ENCODE assay signal across 10 cellular contexts in the genomic region with DNA sequence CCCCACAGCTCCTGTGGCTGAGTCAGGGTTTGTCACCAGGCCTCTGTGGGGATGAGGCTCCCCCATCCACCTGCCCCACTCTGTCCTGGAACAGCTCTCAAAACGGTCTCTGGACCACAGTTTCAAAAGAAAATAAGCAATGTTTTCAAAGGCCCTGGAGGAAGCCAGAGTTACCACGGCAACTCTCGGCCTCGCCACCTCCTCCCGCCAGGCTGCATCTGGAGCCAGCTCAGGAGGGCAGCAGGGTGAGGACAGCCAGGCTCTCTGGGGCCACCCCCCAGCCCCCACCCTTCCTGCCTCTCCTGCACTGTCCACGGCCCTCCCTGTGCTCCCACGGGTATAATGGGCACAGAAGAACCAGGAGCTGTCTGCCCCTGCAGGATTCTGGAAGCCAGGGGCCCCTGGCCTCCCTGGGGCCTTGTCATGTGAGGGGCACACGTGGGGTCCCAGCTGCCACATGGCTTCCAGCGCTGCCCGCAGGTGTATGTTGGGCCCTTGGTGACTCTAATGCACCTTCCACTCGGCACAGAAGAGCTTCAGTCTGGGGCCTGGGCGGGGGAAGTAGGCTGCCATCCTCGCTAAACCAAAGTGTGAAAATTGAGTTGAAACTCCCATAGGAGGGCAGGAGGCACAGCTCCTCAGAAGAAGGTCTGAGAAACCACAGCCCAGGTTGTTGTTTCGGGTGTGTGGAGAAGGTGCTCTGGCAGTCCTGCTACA. TPM values are rescaled to one million over a fixed set of nuclear protein-coding genes. Genes with fewer than 3 reads are reported as not detected.
A peak's percentile ranks its signal among the peaks of the same experiment; 100 is the strongest.
DNase-seq lines count a peak whose midpoint lies in the region; ATAC-seq and TF ChIP-seq lines count a peak whose summit lies in the region.
"Had no signal": no experiment of that assay in that cellular context is flagged by ENCODE, and none has a peak within 500 bp of the region (broad histone marks: within the 10 kb centered on the region; RNA-seq: fewer than 3 reads in every experiment).

No MANE protein-coding gene starts in this region.

- POLR2A ChIA-PET in naive thymus-derived CD4-positive, alpha-beta T cell (lab: Charles Lee), result interaction anchor here (0.8 to 2.2 kb wide), 6 partner anchors 8 to 13 kb away, joined by 3 to 10 read pairs (median 4); a partner anchor contains a TSS

- no peaks in the 10 kb centered on the region for H3K9me3 ChIP-seq in naive thymus-derived CD4-positive, alpha-beta T cell (ENCODE audit: control insufficient read depth in 2 of 3, low read length in 3 of 3)

- H3K4me3 ChIP-seq in coronary artery, result peak overlapping the region; percentile 3
- peak overlapping the region; percentile 17 for H3K4me3 ChIP-seq in naive thymus-derived CD4-positive, alpha-beta T cell (ENCODE audit: low read length)

- no peaks in the 10 kb centered on the region for H3K9me3 Mint-ChIP-seq in naive thymus-derived CD4-positive, alpha-beta T cell
- no peaks in the 10 kb centered on the region for H3K9me3 Mint-ChIP-seq in type B pancreatic cell

- intact Hi-C loops in naive thymus-derived CD4-positive, alpha-beta T cell (cut with micrococcal nuclease), result no loop called here
- intact Hi-C loops in posterior vena cava (cut with DNase I), result no loop called here

- peak overlapping the region; percentile 62 to 70 for H3K27ac ChIP-seq in coronary artery
- peak overlapping the region; percentile 18 for H3K27ac ChIP-seq in naive thymus-derived CD4-positive, alpha-beta T cell (ENCODE audit: low read depth, low read length)

- H3K36me3 ChIP-seq in naive thymus-derived CD4-positive, alpha-beta T cell (ENCODE audit: control insufficient read depth in 2 of 3, insufficient read depth in 3 of 3, low read length in 3 of 3), result peaks cover 0 to 43% (median 0%) of the 10 kb centered on the region in 3 experiments

- H3K4me1 Mint-ChIP-seq in naive thymus-derived CD4-positive, alpha-beta T cell, result peaks cover 26 to 67% (median 45%) of the 10 kb centered on the region in 7 donors
- peaks cover 16% of the 10 kb centered on the region for H3K4me1 Mint-ChIP-seq in type B pancreatic cell (ENCODE audit: unreplicated experiment)

- H3K36me3 Mint-ChIP-seq in naive thymus-derived CD4-positive, alpha-beta T cell, result peaks cover 0 to 3% (median 0%) of the 10 kb centered on the region in 5 donors
- no peaks in the 10 kb centered on the region for H3K36me3 Mint-ChIP-seq in type B pancreatic cell

- CTCF ChIA-PET in naive thymus-derived CD4-positive, alpha-beta T cell (lab: Charles Lee), result interaction anchor here (0.6 to 2.0 kb wide), 4 partner anchors 10 to 82 kb away, joined by 3 to 8 read pairs (median 3); no protein-coding TSS in a partner anchor

- TF ChIP-seq CTCF in coronary artery (IDR thresholded peaks at IDR 0.05) (no peak), type B pancreatic cell (conservative IDR thresholded peaks at IDR 0.05) (no peak)

- peak overlapping the region in 2 of 10 donors; percentile 9 to 23 for H3K4me3 Mint-ChIP-seq in naive thymus-derived CD4-positive, alpha-beta T cell
- no peak overlapping the region for H3K4me3 Mint-ChIP-seq in type B pancreatic cell

- H3K27ac Mint-ChIP-seq in naive thymus-derived CD4-positive, alpha-beta T cell, result peak overlapping the region in 7 of 9 donors; percentile 8 to 76 (median 60)
- H3K27ac Mint-ChIP-seq in type B pancreatic cell, result no peak overlapping the region

- H3K4me1 ChIP-seq in naive thymus-derived CD4-positive, alpha-beta T cell (ENCODE audit: control insufficient read depth in 2 of 2, insufficient read depth in 2 of 2, low read length in 2 of 2), result peaks cover 27 to 58% of the 10 kb centered on the region in 2 donors

- H3K27me3 Mint-ChIP-seq in naive thymus-derived CD4-positive, alpha-beta T cell, result no peaks in the 10 kb centered on the region
- no peaks in the 10 kb centered on the region for H3K27me3 Mint-ChIP-seq in type B pancreatic cell

- H3K27me3 ChIP-seq in naive thymus-derived CD4-positive, alpha-beta T cell (ENCODE audit: control insufficient read depth in 2 of 2, insufficient read depth in 2 of 2, low read length in 2 of 2), result no peaks in the 10 kb centered on the region

- DNase-seq in AG08396 (ENCODE audit: low spot score) (peak; percentile 78), coronary artery (ENCODE audit: low spot score) (no peak), type B pancreatic cell (ENCODE audit: extremely low spot score, unreplicated experiment) (no peak), posterior vena cava (ENCODE audit: low spot score) (no peak), DMS53 (lab: John Stamatoyannopoulos, UW) (no peak)
- no peak for DNase-seq in naive thymus-derived CD4-positive, alpha-beta T cell
- DNase-seq: central memory CD4-positive, alpha-beta T cell; stimulated activated CD4-positive, alpha-beta T cell treated with anti-CD3 and anti-CD28 coated beads, Interleukin-4, amount 100 ng/mL, for 4 hours had no signal

- ATAC-seq in HG03175 (IDR thresholded peaks at IDR 0.05; ENCODE audit: unreplicated experiment) (peak; percentile 34), GM19452 (IDR thresholded peaks at IDR 0.05; ENCODE audit: unreplicated experiment) (no peak)
- ATAC-seq in naive thymus-derived CD4-positive, alpha-beta T cell, result peak; percentile 30

RNA-seq across cellular contexts. Expression of a gene that starts 10.3 kb away (rescaled TPM):
- total RNA-seq in naive thymus-derived CD4-positive, alpha-beta T cell, result 100 to 1,000 TPM in 4 of 5 experiments, 10 to 100 TPM in 1; 97.5 to 173 (median 138) TPM
- 10 to 100 TPM; 19.0 to 39.6 TPM for polyA plus RNA-seq in naive thymus-derived CD4-positive, alpha-beta T cell
- total RNA-seq in type B pancreatic cell (ENCODE audit: low replicate concordance) (350 and 438 TPM in 2 replicates), posterior vena cava (100 to 1,000 TPM; 616 to 784 TPM)

RNA-seq across cellular contexts. Expression of a gene that starts 13.1 kb away (rescaled TPM):
- 10 to 100 TPM; 43.6 to 55.0 (median 50.9) TPM for total RNA-seq in naive thymus-derived CD4-positive, alpha-beta T cell
- 10 to 100 TPM; 51.7 to 83.7 TPM for polyA plus RNA-seq in naive thymus-derived CD4-positive, alpha-beta T cell
- total RNA-seq in type B pancreatic cell (ENCODE audit: low replicate concordance) (59.0 and 59.7 TPM in 2 replicates), posterior vena cava (10 to 100 TPM; 47.4 to 49.6 TPM)

RNA-seq across cellular contexts. Expression of a gene that starts 56.9 kb away (rescaled TPM):
- 1 to 10 TPM in 1 of 5 experiments, under 1 TPM in 4; 0.05 to 1.1 (median 0.73) TPM for total RNA-seq in naive thymus-derived CD4-positive, alpha-beta T cell
- polyA plus RNA-seq in naive thymus-derived CD4-positive, alpha-beta T cell, result under 1 TPM in 1 of 2 donors, not detected in 1; 0.09 TPM
- total RNA-seq in type B pancreatic cell (ENCODE audit: low replicate concordance) (0.21 and 0.46 TPM in 2 replicates), posterior vena cava (not detected)

RNA-seq across cellular contexts. Expression of a gene that starts 57.4 kb away (rescaled TPM):
- 10 to 100 TPM; 14.7 to 46.4 (median 41.4) TPM for total RNA-seq in naive thymus-derived CD4-positive, alpha-beta T cell
- 10 to 100 TPM; 15.8 to 20.9 TPM for polyA plus RNA-seq in naive thymus-derived CD4-positive, alpha-beta T cell
- total RNA-seq in type B pancreatic cell (ENCODE audit: low replicate concordance) (3.7 and 4.8 TPM in 2 replicates), posterior vena cava (1 to 10 TPM; 4.7 to 7.2 TPM)
